ENCODE assay signal across 8 cellular contexts in genomic region chr6:219641-220198, GRCh38.
A peak's percentile ranks its signal among the peaks of the same experiment; 100 is the strongest.
DNase-seq lines count a peak whose midpoint lies in the region; ATAC-seq and TF ChIP-seq lines count a peak whose summit lies in the region.

No MANE protein-coding gene starts in this region.

- TF ChIP-seq CTCF in fibroblast of the aortic adventitia (IDR thresholded peaks at IDR 0.05; ENCODE audit: insufficient read depth, low read length): no peak
- TF ChIP-seq CTCF in omental fat pad (IDR thresholded peaks at IDR 0.05): no peak

- ATAC-seq in omental fat pad (ENCODE audit: low FRiP score): peak; percentile 62

- DNase-seq in ELR (ENCODE audit: low read depth): peak; percentile 54
- DNase-seq in NOMO-1 treated with dmso at 0.1 percent for 144 hours (lab: John Stamatoyannopoulos, UW; ENCODE audit: unreplicated experiment): peak; percentile 92
- DNase-seq in fibroblast of the aortic adventitia (ENCODE audit: low read depth): peak; percentile 56
- no peak for DNase-seq in omental fat pad (ENCODE audit: low spot score)
- DNase-seq in effector memory CD4-positive, alpha-beta T cell: no peak
- DNase-seq in stimulated activated CD4-positive, alpha-beta T cell treated with anti-CD3 and anti-CD28 coated beads, Interleukin-4, amount 100 ng/mL, for 24 hours: no peak
- DNase-seq in occipital lobe (lab: John Stamatoyannopoulos, UW): no peak
- DNase-seq in activated effector memory CD4-positive, alpha-beta T cell treated with Interleukin-2 at 50 U/mL for 16 hours: no peak

- no peaks in the 10 kb centered on the region for H3K36me3 ChIP-seq in effector memory CD4-positive, alpha-beta T cell (ENCODE audit: control insufficient read depth, insufficient read depth, low read length)

- no peak overlapping the region for H3K4me3 ChIP-seq in fibroblast of the aortic adventitia (ENCODE audit: low read depth, low read length)
- no peak overlapping the region for H3K4me3 ChIP-seq in effector memory CD4-positive, alpha-beta T cell (ENCODE audit: insufficient read depth, low read depth, low read length, poor library complexity, severe bottlenecking)

- H3K27ac ChIP-seq in effector memory CD4-positive, alpha-beta T cell (ENCODE audit: insufficient read depth, low read length, poor library complexity, severe bottlenecking): no peak overlapping the region

- peaks cover 7% of the 10 kb centered on the region for H3K4me1 ChIP-seq in effector memory CD4-positive, alpha-beta T cell (ENCODE audit: control insufficient read depth, insufficient read depth, low read length, poor library complexity, severe bottlenecking)

- H3K27me3 ChIP-seq in effector memory CD4-positive, alpha-beta T cell (replicated peaks; ENCODE audit: control insufficient read depth, insufficient read depth, low read length, poor library complexity, severe bottlenecking): no peaks in the 10 kb centered on the region

- H3K9me3 ChIP-seq in effector memory CD4-positive, alpha-beta T cell (ENCODE audit: control insufficient read depth, low read length): no peaks in the 10 kb centered on the region

Comparison
In these comparisons a context has a peak if more than half of its experiments do, and no peak if none do; other contexts are left out.
1. DNase-seq: peak in ELR (single experiment), NOMO-1 treated with dmso at 0.1 percent for 144 hours (single experiment) and fibroblast of the aortic adventitia (single experiment); none in omental fat pad (single experiment), effector memory CD4-positive, alpha-beta T cell (0 of 3), stimulated activated CD4-positive, alpha-beta T cell treated with anti-CD3 and anti-CD28 coated beads, Interleukin-4, amount 100 ng/mL, for 24 hours (single experiment), occipital lobe (single experiment) and activated effector memory CD4-positive, alpha-beta T cell treated with Interleukin-2 at 50 U/mL for 16 hours (single experiment).